ENCODE assay signal across 14 cellular contexts in genomic region chr12:49904601-49905000, GRCh38. TPM values are rescaled to one million over a fixed set of nuclear protein-coding genes. Genes with fewer than 3 reads are reported as not detected.
DNase-seq lines count a peak whose midpoint lies in the region; ATAC-seq and TF ChIP-seq lines count a peak whose summit lies in the region.
"Had no signal": no experiment of that assay in that cellular context is flagged by ENCODE, and none has a peak within 500 bp of the region (broad histone marks: within the 10 kb centered on the region; RNA-seq: fewer than 3 reads in every experiment).

No MANE protein-coding gene starts in this region.

- H3K4me3 Mint-ChIP-seq in GM23338 (peak overlapping the region; percentile 72), chondrocyte (ENCODE audit: unreplicated experiment) (peak overlapping the region; percentile 72), nephron progenitor cell (peak overlapping the region; percentile 76)

- H3F3A ChIP-seq in GM23338 (replicated peaks; ENCODE audit: low read depth): no peaks in the 10 kb centered on the region

- H4K20me1 ChIP-seq in GM23338 (replicated peaks; ENCODE audit: insufficient read depth): no peaks in the 10 kb centered on the region

- H3K4me1 Mint-ChIP-seq in GM23338: peaks cover 25% of the 10 kb centered on the region
- peaks cover 16% of the 10 kb centered on the region for H3K4me1 Mint-ChIP-seq in chondrocyte (ENCODE audit: low read depth)
- peaks cover 70% of the 10 kb centered on the region for H3K4me1 Mint-ChIP-seq in nephron progenitor cell

- no peaks in the 10 kb centered on the region for H3K4me1 ChIP-seq in GM23338 (ENCODE audit: insufficient read depth)

- H3K9me3 Mint-ChIP-seq in GM23338 (no peaks in the 10 kb centered on the region), chondrocyte (ENCODE audit: low read depth) (no peaks in the 10 kb centered on the region), nephron progenitor cell (no peaks in the 10 kb centered on the region)

- peak overlapping the region; percentile 74; the same call in 1 of the 2 replicates for H3K4me2 ChIP-seq in GM23338

- peaks cover 19% of the 10 kb centered on the region for H3K27me3 ChIP-seq in GM23338 (ENCODE audit: insufficient read depth)

- no peaks in the 10 kb centered on the region for H3K9me2 ChIP-seq in GM23338 (ENCODE audit: insufficient read depth)

- ATAC-seq in GM23338: no peak
- no peak for ATAC-seq in HG03442 (IDR thresholded peaks at IDR 0.05; ENCODE audit: unreplicated experiment)
- no peak for ATAC-seq in GM21529 (IDR thresholded peaks at IDR 0.05; ENCODE audit: unreplicated experiment)
- no peak for ATAC-seq in HG03354 (IDR thresholded peaks at IDR 0.05; ENCODE audit: poor library complexity, severe bottlenecking, unreplicated experiment)

- no peaks in the 10 kb centered on the region for H3K36me3 Mint-ChIP-seq in GM23338 (ENCODE audit: low read depth)
- no peaks in the 10 kb centered on the region for H3K36me3 Mint-ChIP-seq in chondrocyte (ENCODE audit: low read depth)
- no peaks in the 10 kb centered on the region for H3K36me3 Mint-ChIP-seq in nephron progenitor cell (ENCODE audit: low read depth)

- H3K27ac Mint-ChIP-seq in GM23338 (no peak overlapping the region), chondrocyte (ENCODE audit: unreplicated experiment) (peak overlapping the region; percentile 71), nephron progenitor cell (no peak overlapping the region)

- no peak for DNase-seq in AG10803 (ENCODE audit: low read depth)
- DNase-seq in GM23338 (ENCODE audit: low spot score): no peak
- DNase-seq in chondrocyte (ENCODE audit: low spot score): peak; percentile 24
- no peak for DNase-seq in nephron progenitor cell
- no peak for DNase-seq in activated gamma-delta T cell treated with Interleukin-2 at 50 U/mL for 16 hours
- DNase-seq: Calu3; effector CD4-positive, alpha-beta T cell had no signal

- TF ChIP-seq CTCF in AG10803 (conservative IDR thresholded peaks at IDR 0.05; ENCODE audit: low read length): no peak
- TF ChIP-seq CTCF in GM23338 (conservative IDR thresholded peaks at IDR 0.05; ENCODE audit: low read depth in 2 of 2): no peak
- TF ChIP-seq CTCF in chondrocyte (IDR thresholded peaks at IDR 0.05): no peak
- TF ChIP-seq CTCF in nephron progenitor cell (IDR thresholded peaks at IDR 0.05): no peak

- H3K79me2 ChIP-seq in GM23338 (replicated peaks; ENCODE audit: insufficient read depth): no peaks in the 10 kb centered on the region

- no peak overlapping the region for H3K27ac ChIP-seq in GM23338 (ENCODE audit: low read depth)

- H2AFZ ChIP-seq in GM23338: peak overlapping the region; percentile 90

- H3K27me3 Mint-ChIP-seq in GM23338 (ENCODE audit: insufficient read depth, low read depth, poor library complexity): peaks cover 19% of the 10 kb centered on the region
- peaks cover under 1% of the 10 kb centered on the region for H3K27me3 Mint-ChIP-seq in chondrocyte (ENCODE audit: low read depth)
- peaks cover 18% of the 10 kb centered on the region for H3K27me3 Mint-ChIP-seq in nephron progenitor cell (ENCODE audit: low read depth, poor library complexity)

- peak overlapping the region; percentile 56 for H3K4me3 ChIP-seq in AG10803 (ENCODE audit: low read length)
- H3K4me3 ChIP-seq in GM23338: peak overlapping the region; percentile 52; the same call in 1 of the 2 replicates
- H3K4me3 ChIP-seq: GM12878 had no signal

- H3K36me3 ChIP-seq in GM23338 (ENCODE audit: insufficient read depth): no peaks in the 10 kb centered on the region

TF ChIP-seq in GM23338, 12 proteins besides CTCF, POLR2A, EP300 and RAD21:
- no peak for TF ChIP-seq EZH2 (IDR thresholded peaks at IDR 0.05; ENCODE audit: low read depth, unreplicated experiment)
- TF ChIP-seq, protein P1, sequence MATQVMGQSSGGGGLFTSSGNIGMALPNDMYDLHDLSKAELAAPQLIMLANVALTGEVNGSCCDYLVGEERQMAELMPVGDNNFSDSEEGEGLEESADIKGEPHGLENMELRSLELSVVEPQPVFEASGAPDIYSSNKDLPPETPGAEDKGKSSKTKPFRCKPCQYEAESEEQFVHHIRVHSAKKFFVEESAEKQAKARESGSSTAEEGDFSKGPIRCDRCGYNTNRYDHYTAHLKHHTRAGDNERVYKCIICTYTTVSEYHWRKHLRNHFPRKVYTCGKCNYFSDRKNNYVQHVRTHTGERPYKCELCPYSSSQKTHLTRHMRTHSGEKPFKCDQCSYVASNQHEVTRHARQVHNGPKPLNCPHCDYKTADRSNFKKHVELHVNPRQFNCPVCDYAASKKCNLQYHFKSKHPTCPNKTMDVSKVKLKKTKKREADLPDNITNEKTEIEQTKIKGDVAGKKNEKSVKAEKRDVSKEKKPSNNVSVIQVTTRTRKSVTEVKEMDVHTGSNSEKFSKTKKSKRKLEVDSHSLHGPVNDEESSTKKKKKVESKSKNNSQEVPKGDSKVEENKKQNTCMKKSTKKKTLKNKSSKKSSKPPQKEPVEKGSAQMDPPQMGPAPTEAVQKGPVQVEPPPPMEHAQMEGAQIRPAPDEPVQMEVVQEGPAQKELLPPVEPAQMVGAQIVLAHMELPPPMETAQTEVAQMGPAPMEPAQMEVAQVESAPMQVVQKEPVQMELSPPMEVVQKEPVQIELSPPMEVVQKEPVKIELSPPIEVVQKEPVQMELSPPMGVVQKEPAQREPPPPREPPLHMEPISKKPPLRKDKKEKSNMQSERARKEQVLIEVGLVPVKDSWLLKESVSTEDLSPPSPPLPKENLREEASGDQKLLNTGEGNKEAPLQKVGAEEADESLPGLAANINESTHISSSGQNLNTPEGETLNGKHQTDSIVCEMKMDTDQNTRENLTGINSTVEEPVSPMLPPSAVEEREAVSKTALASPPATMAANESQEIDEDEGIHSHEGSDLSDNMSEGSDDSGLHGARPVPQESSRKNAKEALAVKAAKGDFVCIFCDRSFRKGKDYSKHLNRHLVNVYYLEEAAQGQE (IDR thresholded peaks at IDR 0.05; ENCODE audit: unreplicated experiment): no peak
- TF ChIP-seq EZH2phosphoT487 (IDR thresholded peaks at IDR 0.05; ENCODE audit: unreplicated experiment): no peak
- TF ChIP-seq ZNF114 (CRISPR knock-in tag; IDR thresholded peaks at IDR 0.05): no peak
- TF ChIP-seq ETS1 (IDR thresholded peaks at IDR 0.05): no peak
- no peak for TF ChIP-seq ZNF331 (CRISPR knock-in tag; IDR thresholded peaks at IDR 0.05; ENCODE audit: low read depth)
- TF ChIP-seq CREB1 (CRISPR knock-in tag; IDR thresholded peaks at IDR 0.05; ENCODE audit: low read depth): no peak

RNA-seq across cellular contexts. Expression of gene FAIM2, which starts 0.9 kb away (rescaled TPM):
- 0.08 and 2.0 TPM in 2 replicates for total RNA-seq in GM23338 (2014; rRNA removed; shearing (Covaris generic))
- 0.61 and 0.83 TPM in 2 replicates for polyA plus RNA-seq in GM23338 (2016; fragmentation: Nextera tagmentation; extraction: Ambion mirVana)
- 0.47 to 1.3 TPM (median 0.74 TPM) in 3 replicates for total RNA-seq in chondrocyte
- total RNA-seq: Calu3, GM12878, HT1080 had no signal
- polyA plus RNA-seq: GM12878 had no signal

RNA-seq across cellular contexts. Expression of gene AQP2, which starts 45.9 kb away (rescaled TPM):
- total RNA-seq in GM23338 (2014; rRNA removed; shearing (Covaris generic)): 0.07 TPM in 1 of 2 replicates, not detected in the other
- polyA plus RNA-seq in GM23338 (2016; fragmentation: Nextera tagmentation; extraction: Ambion mirVana): not detected in 2 replicates
- total RNA-seq in chondrocyte: not detected in 3 replicates
- total RNA-seq: Calu3, GM12878, HT1080, mucosa of gallbladder, OCI-LY7 had no signal
- polyA plus RNA-seq: GM12878 had no signal

RNA-seq across cellular contexts. Expression of gene AQP5, which starts 57.1 kb away (rescaled TPM):
- total RNA-seq in GM23338 (2014; rRNA removed; shearing (Covaris generic)): 2.2 and 2.7 TPM in 2 replicates
- polyA plus RNA-seq in GM23338 (2016; fragmentation: Nextera tagmentation; extraction: Ambion mirVana): 1.1 and 1.3 TPM in 2 replicates
- total RNA-seq in chondrocyte: 0.20 TPM in 1 of 3 replicates, not detected in the others
- total RNA-seq: GM12878, HT1080, OCI-LY7 had no signal
- polyA plus RNA-seq: GM12878 had no signal
